2 cellular contexts compared by ENCODE assay signal in genomic region chr3:11679964-11680363, GRCh38.
TF ChIP-seq lines count a peak whose summit lies in the region.

No MANE protein-coding gene starts in this region.

TF ChIP-seq in HEK293, 187 proteins besides CTCF, POLR2A, EP300 and RAD21:
- TF ChIP-seq SETDB1 (IDR thresholded peaks at IDR 0.05; ENCODE audit: insufficient read length, low read length) (no peak), ZSCAN23 (tag by site-specific recombination; IDR thresholded peaks at IDR 0.05) (no peak), ZBTB11 (tag by site-specific recombination; conservative IDR thresholded peaks at IDR 0.05; ENCODE audit: low read depth) (no peak), ZNF677 (tag by site-specific recombination; IDR thresholded peaks at IDR 0.05) (no peak), SCRT1 (tag by site-specific recombination; IDR thresholded peaks at IDR 0.05; ENCODE audit: borderline replicate concordance) (peak; percentile 82), SCRT2 (tag by site-specific recombination; IDR thresholded peaks at IDR 0.05) (peak; percentile 94), ZNF24 (tag by site-specific recombination; IDR thresholded peaks at IDR 0.05) (no peak), ZNF174 (tag by site-specific recombination; IDR thresholded peaks at IDR 0.05) (no peak), ZNF837 (tag by site-specific recombination; IDR thresholded peaks at IDR 0.05) (no peak), ZNF302 (tag by site-specific recombination; IDR thresholded peaks at IDR 0.05; ENCODE audit: low read depth) (no peak), ZNF544 (tag by site-specific recombination; IDR thresholded peaks at IDR 0.05) (no peak), ZNF670 (tag by site-specific recombination; IDR thresholded peaks at IDR 0.05; ENCODE audit: low read depth) (no peak), ZFP37 (tag by site-specific recombination; IDR thresholded peaks at IDR 0.05) (no peak)

TF ChIP-seq in H1, 55 proteins besides CTCF, POLR2A, EP300 and RAD21:
- no peak for TF ChIP-seq MAX (IDR thresholded peaks at IDR 0.05)
- TF ChIP-seq USF2 (IDR thresholded peaks at IDR 0.05; ENCODE audit: low read length) = no peak
- no peak for TF ChIP-seq RBBP5 (IDR thresholded peaks at IDR 0.05; ENCODE audit: borderline replicate concordance, low read depth, low read length)
- TF ChIP-seq SAP30 (IDR thresholded peaks at IDR 0.05; ENCODE audit: insufficient read depth, insufficient replicate concordance, low read length) = no peak
- no peak for TF ChIP-seq CBX5 (IDR thresholded peaks at IDR 0.05; ENCODE audit: low read depth, low read length)
- no peak for TF ChIP-seq GABPA (IDR thresholded peaks at IDR 0.05; ENCODE audit: borderline replicate concordance, insufficient read depth, low read length)
- TF ChIP-seq JUND (IDR thresholded peaks at IDR 0.05; ENCODE audit: low read length) = no peak
- TF ChIP-seq JUN (IDR thresholded peaks at IDR 0.05; ENCODE audit: low read depth, low read length) = no peak
- TF ChIP-seq YY1 (IDR thresholded peaks at IDR 0.05; ENCODE audit: low read depth, low read length) = no peak
- no peak for TF ChIP-seq KDM4A (IDR thresholded peaks at IDR 0.05; ENCODE audit: low read depth, low read length, severe bottlenecking)
- TF ChIP-seq EGR1 (IDR thresholded peaks at IDR 0.05; ENCODE audit: borderline replicate concordance, low read depth, low read length) = no peak
- no peak for TF ChIP-seq ATF3 (IDR thresholded peaks at IDR 0.05; ENCODE audit: insufficient read depth, low read depth, low read length)
- no peak for TF ChIP-seq CEBPB (IDR thresholded peaks at IDR 0.05; ENCODE audit: low read depth, low read length)
- no peak for TF ChIP-seq ATF2 (IDR thresholded peaks at IDR 0.05; ENCODE audit: low read length)
- no peak for TF ChIP-seq SIRT6 (IDR thresholded peaks at IDR 0.05; ENCODE audit: low read length)
- TF ChIP-seq SIX5 (IDR thresholded peaks at IDR 0.05; ENCODE audit: low read depth, low read length) = no peak
